ENCODE assay signal across 8 cellular contexts in genomic region chr14:39265741-39266588, GRCh38. TPM values are rescaled to one million over a fixed set of nuclear protein-coding genes. Genes with fewer than 3 reads are reported as not detected.
A peak's percentile ranks its signal among the peaks of the same experiment; 100 is the strongest.
DNase-seq lines count a peak whose midpoint lies in the region; ATAC-seq and TF ChIP-seq lines count a peak whose summit lies in the region.

No MANE protein-coding gene starts in this region.

- H3K9me3 ChIP-seq in HAP-1 (no peaks in the 10 kb centered on the region; the same call in 1 of the 2 replicates), SJSA1 (replicated peaks) (no peaks in the 10 kb centered on the region)

- H3K27ac Mint-ChIP-seq in CD14-positive monocyte (peak overlapping the region; percentile 96 to 98 (median 97)), naive B cell (peak overlapping the region; percentile 96 to 100 (median 99))

- H3K27ac ChIP-seq in SJSA1, result peak overlapping the region; percentile 97

- H3K27me3 ChIP-seq in HAP-1 (ENCODE audit: low read depth), result no peaks in the 10 kb centered on the region
- H3K27me3 ChIP-seq in SJSA1 (replicated peaks), result no peaks in the 10 kb centered on the region

- intact Hi-C loops in CD14-positive monocyte (cut with micrococcal nuclease), result loop anchor here (2.0 to 5.0 kb wide), 3 partner anchors 89 to 165 kb away; partner anchors contain the start of gene PNN (in 2 of the 2)

- ATAC-seq in naive B cell (ENCODE audit: low read depth in 2 of 2), result no peak
- no peak for ATAC-seq in HG03280 (IDR thresholded peaks at IDR 0.05; ENCODE audit: unreplicated experiment)
- ATAC-seq in GM18868 (IDR thresholded peaks at IDR 0.05; ENCODE audit: unreplicated experiment), result no peak
- ATAC-seq in GM21619 (IDR thresholded peaks at IDR 0.05; ENCODE audit: unreplicated experiment), result no peak

- H3K4me1 ChIP-seq in HAP-1, result peaks cover 22% of the 10 kb centered on the region
- H3K4me1 ChIP-seq in SJSA1 (replicated peaks), result peaks cover 18% of the 10 kb centered on the region

- in situ Hi-C loops in HAP-1 (cut with MboI; ENCODE audit: low sequenced_read_pairs), result no loop called here

- TF ChIP-seq CTCF in CD14-positive monocyte (IDR thresholded peaks at IDR 0.05) (no peak), epithelial cell of esophagus (IDR thresholded peaks at IDR 0.05; ENCODE audit: insufficient read depth, low read depth, low read length, missing control alignments) (no peak)

- H3K4me3 ChIP-seq in HAP-1, result peak overlapping the region; percentile 63
- H3K4me3 ChIP-seq in SJSA1, result peak overlapping the region; percentile 73
- H3K4me3 ChIP-seq in epithelial cell of esophagus (ENCODE audit: low read length), result peak overlapping the region; percentile 94

- DNase-seq in CD14-positive monocyte (ENCODE audit: low spot score) (no peak), HAP-1 (ENCODE audit: low spot score in 2 of 2) (peak in 1 of 2 experiments; percentile 27), SJSA1 (ENCODE audit: low read depth in 1 of 2, low spot score in 2 of 2) (no peak), epithelial cell of esophagus (ENCODE audit: low read depth) (peak; percentile 77), naive B cell (no peak)

- H3K9me3 Mint-ChIP-seq in CD14-positive monocyte (peaks cover 0 to 13% (median 6%) of the 10 kb centered on the region in 7 donors), naive B cell (peaks cover 0 to 13% (median 0%) of the 10 kb centered on the region in 7 donors)

- H3K4me3 Mint-ChIP-seq in CD14-positive monocyte, result peak overlapping the region; percentile 94 to 97
- H3K4me3 Mint-ChIP-seq in naive B cell, result peak overlapping the region; percentile 96 to 98 (median 97)

- no peaks in the 10 kb centered on the region for H3K27me3 Mint-ChIP-seq in CD14-positive monocyte (ENCODE audit: low read depth in 3 of 3)
- no peaks in the 10 kb centered on the region for H3K27me3 Mint-ChIP-seq in naive B cell

- peaks cover 44% of the 10 kb centered on the region for H3K4me1 Mint-ChIP-seq in CD14-positive monocyte
- peaks cover 25 to 51% (median 45%) of the 10 kb centered on the region in 3 donors for H3K4me1 Mint-ChIP-seq in naive B cell

- H3K36me3 Mint-ChIP-seq in CD14-positive monocyte (peaks cover 4 to 6% of the 10 kb centered on the region in 2 donors), naive B cell (no peaks in the 10 kb centered on the region)

- H3K36me3 ChIP-seq in HAP-1 (replicated peaks) (no peaks in the 10 kb centered on the region; the same call in 1 of the 2 replicates), SJSA1 (0 out of 2 replicates have a peak, but pooled peaks cover 5% of the 10 kb centered on the region)

RNA-seq across cellular contexts. Expression of gene MIA2, which starts 32.2 kb away (rescaled TPM):
- polyA plus RNA-seq in CD14-positive monocyte (10 to 100 TPM; 19.1 to 24.6 TPM), naive B cell (ENCODE audit: low read depth in 6 of 6) (10 to 100 TPM; 16.2 to 27.3 (median 23.7) TPM)
- total RNA-seq in SJSA1 (2014; rRNA removed; shearing (Covaris generic)), result 10.4 and 19.2 TPM in 2 replicates
